ENCODE assay signal across 14 cellular contexts in the genomic region with DNA sequence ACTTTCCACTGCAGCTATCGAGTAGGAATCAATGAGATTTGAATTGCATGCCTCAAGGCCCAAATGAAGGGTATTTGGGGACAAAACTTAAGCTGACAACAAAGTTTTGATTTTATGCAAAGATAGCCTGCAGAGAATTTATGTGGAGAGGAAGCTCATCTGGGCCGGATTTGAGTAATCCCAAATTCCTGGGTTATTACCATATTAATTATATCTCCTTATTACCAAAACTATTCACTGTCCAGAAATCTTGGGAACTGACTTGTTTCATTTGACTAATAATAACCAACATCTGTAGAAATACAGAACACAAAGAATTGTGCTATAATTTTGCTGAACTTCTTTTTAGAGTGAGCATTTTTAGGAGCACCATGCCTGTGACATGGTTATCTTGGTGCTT.
A peak's percentile ranks its signal among the peaks of the same experiment; 100 is the strongest.
DNase-seq lines count a peak whose midpoint lies in the region; ATAC-seq, FAIRE-seq and TF ChIP-seq lines count a peak whose summit lies in the region.
"Had no signal": no experiment of that assay in that cellular context is flagged by ENCODE, and none has a peak within 500 bp of the region (broad histone marks: within the 10 kb centered on the region; RNA-seq: fewer than 3 reads in every experiment).

No MANE protein-coding gene starts in this region.

- H3K27ac Mint-ChIP-seq in astrocyte (ENCODE audit: unreplicated experiment): no peak overlapping the region
- H3K27ac Mint-ChIP-seq in activated CD4-positive, alpha-beta memory T cell treated with anti-CD3 and anti-CD28 coated beads, Interleukin-2, amount 10 ng/mL, durations not matched to agents 7 days and 5 days: no peak overlapping the region

- H3K4me1 ChIP-seq in astrocyte (ENCODE audit: insufficient read depth, low read length): no peaks in the 10 kb centered on the region
- H3K4me1 ChIP-seq in foreskin keratinocyte: no peaks in the 10 kb centered on the region
- H3K4me1 ChIP-seq: BLaER1 treated with 17β-estradiol and CSF1 and Interleukin-3, amounts not matched to agents 10 nM and 100 nM had no signal

- peak; percentile 37 for FAIRE-seq in astrocyte (lab: Jason Lieb, UNC)
- FAIRE-seq: A204.1, GM12891, K562 had no signal

- H3K27ac ChIP-seq in astrocyte (ENCODE audit: low read depth, low read length): no peak overlapping the region
- no peak overlapping the region for H3K27ac ChIP-seq in foreskin keratinocyte
- H3K27ac ChIP-seq: BLaER1 treated with 17β-estradiol and CSF1 and Interleukin-3, amounts not matched to agents 10 nM and 100 nM had no signal

- TF ChIP-seq CTCF in AG10803 (conservative IDR thresholded peaks at IDR 0.05; ENCODE audit: low read length) (no peak), astrocyte (IDR thresholded peaks at IDR 0.05; ENCODE audit: insufficient read depth, low read depth, low read length) (no peak), GM10248 (IDR thresholded peaks at IDR 0.05; ENCODE audit: control extremely low read depth, extremely low read depth, low read depth, missing control alignments) (no peak), foreskin keratinocyte (conservative IDR thresholded peaks at IDR 0.05) (no peak)

- H3K27me3 ChIP-seq in astrocyte (ENCODE audit: insufficient read depth, low read length) (no peaks in the 10 kb centered on the region), foreskin keratinocyte (no peaks in the 10 kb centered on the region)
- H3K27me3 ChIP-seq: BLaER1 treated with 17β-estradiol and CSF1 and Interleukin-3, amounts not matched to agents 10 nM and 100 nM had no signal

- H3K4me3 Mint-ChIP-seq in astrocyte (ENCODE audit: unreplicated experiment): no peak overlapping the region
- H3K4me3 Mint-ChIP-seq in activated CD4-positive, alpha-beta memory T cell treated with anti-CD3 and anti-CD28 coated beads, Interleukin-2, amount 10 ng/mL, durations not matched to agents 7 days and 5 days: no peak overlapping the region
- H3K4me3 Mint-ChIP-seq: CD4-positive, CD25-positive, alpha-beta regulatory T cell had no signal

- no peaks in the 10 kb centered on the region for H3K9me3 Mint-ChIP-seq in astrocyte (ENCODE audit: unreplicated experiment)
- H3K9me3 Mint-ChIP-seq in activated CD4-positive, alpha-beta memory T cell treated with anti-CD3 and anti-CD28 coated beads, Interleukin-2, amount 10 ng/mL, durations not matched to agents 7 days and 5 days: no peaks in the 10 kb centered on the region

- H3K79me2 ChIP-seq in astrocyte (ENCODE audit: insufficient read depth, low read length): no peaks in the 10 kb centered on the region

- H3K4me3 ChIP-seq in AG10803 (ENCODE audit: low read length) (no peak overlapping the region), astrocyte (ENCODE audit: insufficient read depth, low read depth, low read length) (no peak overlapping the region)
- H3K4me3 ChIP-seq: BLaER1 treated with 17β-estradiol and CSF1 and Interleukin-3, amounts not matched to agents 10 nM and 100 nM; K562 had no signal

- no peak overlapping the region for H3K4me2 ChIP-seq in astrocyte (ENCODE audit: low read length)
- H3K4me2 ChIP-seq: BLaER1 treated with 17β-estradiol and CSF1 and Interleukin-3, amounts not matched to agents 10 nM and 100 nM had no signal

- H3K9ac ChIP-seq in astrocyte (ENCODE audit: low read length): no peak overlapping the region
- H3K9ac ChIP-seq: BLaER1 treated with 17β-estradiol and CSF1 and Interleukin-3, amounts not matched to agents 10 nM and 100 nM had no signal

- H3K36me3 Mint-ChIP-seq in astrocyte (ENCODE audit: low read depth, unreplicated experiment): peaks cover 12% of the 10 kb centered on the region
- H3K36me3 Mint-ChIP-seq in activated CD4-positive, alpha-beta memory T cell treated with anti-CD3 and anti-CD28 coated beads, Interleukin-2, amount 10 ng/mL, durations not matched to agents 7 days and 5 days (ENCODE audit: low read depth): no peaks in the 10 kb centered on the region
- H3K36me3 Mint-ChIP-seq: CD4-positive, CD25-positive, alpha-beta regulatory T cell had no signal

- H4K20me1 ChIP-seq in astrocyte (ENCODE audit: insufficient read depth, low read length): no peaks in the 10 kb centered on the region
- H4K20me1 ChIP-seq: BLaER1 treated with 17β-estradiol and CSF1 and Interleukin-3, amounts not matched to agents 10 nM and 100 nM had no signal

- peaks cover 9% of the 10 kb centered on the region for H3K36me3 ChIP-seq in astrocyte (ENCODE audit: insufficient read depth, low read length)
- H3K36me3 ChIP-seq: BLaER1 treated with 17β-estradiol and CSF1 and Interleukin-3, amounts not matched to agents 10 nM and 100 nM had no signal

- H3K27me3 Mint-ChIP-seq in astrocyte (ENCODE audit: low read depth, unreplicated experiment): no peaks in the 10 kb centered on the region
- H3K27me3 Mint-ChIP-seq in activated CD4-positive, alpha-beta memory T cell treated with anti-CD3 and anti-CD28 coated beads, Interleukin-2, amount 10 ng/mL, durations not matched to agents 7 days and 5 days: no peaks in the 10 kb centered on the region
- H3K27me3 Mint-ChIP-seq: CD4-positive, CD25-positive, alpha-beta regulatory T cell had no signal

- no peak for ATAC-seq in foreskin keratinocyte
- no peak for ATAC-seq in GM21367 (IDR thresholded peaks at IDR 0.05; ENCODE audit: unreplicated experiment)
- ATAC-seq: K562 had no signal

- H3K9me3 ChIP-seq in astrocyte (ENCODE audit: insufficient read depth, low read depth, low read length): no peaks in the 10 kb centered on the region
- H3K9me3 ChIP-seq: BLaER1 treated with 17β-estradiol and CSF1 and Interleukin-3, amounts not matched to agents 10 nM and 100 nM had no signal

- DNase-seq in AG10803 (ENCODE audit: low read depth) (peak; percentile 63), ELR (ENCODE audit: low read depth) (peak; percentile 34), astrocyte (ENCODE audit: low read depth) (no peak), GM10248 (ENCODE audit: extremely low spot score) (no peak), foreskin keratinocyte (no peak)
- no peak for DNase-seq in activated CD4-positive, alpha-beta memory T cell treated with anti-CD3 and anti-CD28 coated beads, Interleukin-2, amount 10 ng/mL, durations not matched to agents 7 days and 5 days
- DNase-seq: CD4-positive, CD25-positive, alpha-beta regulatory T cell; DMS79; Karpas-422 had no signal

- H2AFZ ChIP-seq in astrocyte (ENCODE audit: low read depth, low read length): no peak overlapping the region

- POLR2A ChIA-PET in GM10248 (lab: Yijun Ruan, JAX): no interaction called here
- POLR2A ChIA-PET in activated CD4-positive, alpha-beta memory T cell treated with anti-CD3 and anti-CD28 coated beads, Interleukin-2, amount 10 ng/mL, durations not matched to agents 7 days and 5 days (lab: Charles Lee): no interaction called here

- CTCF ChIA-PET in GM10248 (lab: Yijun Ruan, JAX): no interaction called here
- CTCF ChIA-PET in activated CD4-positive, alpha-beta memory T cell treated with anti-CD3 and anti-CD28 coated beads, Interleukin-2, amount 10 ng/mL, durations not matched to agents 7 days and 5 days (lab: Charles Lee): no interaction called here

- no peaks in the 10 kb centered on the region for H3K4me1 Mint-ChIP-seq in astrocyte (ENCODE audit: low read depth, unreplicated experiment)
- H3K4me1 Mint-ChIP-seq in activated CD4-positive, alpha-beta memory T cell treated with anti-CD3 and anti-CD28 coated beads, Interleukin-2, amount 10 ng/mL, durations not matched to agents 7 days and 5 days: no peaks in the 10 kb centered on the region
- H3K4me1 Mint-ChIP-seq: CD4-positive, CD25-positive, alpha-beta regulatory T cell had no signal

Comparison
In these comparisons a context has a peak if more than half of its experiments do, and no peak if none do; other contexts are left out.
1. DNase-seq: peak in AG10803 (single experiment) and ELR (single experiment); none in astrocyte (single experiment), GM10248 (single experiment), foreskin keratinocyte (0 of 2) and activated CD4-positive, alpha-beta memory T cell treated with anti-CD3 and anti-CD28 coated beads, Interleukin-2, amount 10 ng/mL, durations not matched to agents 7 days and 5 days (single experiment).